Comparison of ENCODE assay signal across 1 cellular context in genomic region chr2:156423674-156424282, GRCh38.
TF ChIP-seq lines count a peak whose summit lies in the region.

No MANE protein-coding gene starts in this region.

TF ChIP-seq in HCT116, 20 proteins besides CTCF, POLR2A, EP300 and RAD21 (continued from another document):
- TF ChIP-seq SRF (IDR thresholded peaks at IDR 0.05; ENCODE audit: low read depth) (no peak), EGR1 (IDR thresholded peaks at IDR 0.05; ENCODE audit: low read depth) (no peak), ZBTB33 (IDR thresholded peaks at IDR 0.05; ENCODE audit: extremely low read depth, insufficient replicate concordance, low read length) (no peak), JUND (IDR thresholded peaks at IDR 0.05) (no peak), ATF3 (IDR thresholded peaks at IDR 0.05) (no peak), YY1 (IDR thresholded peaks at IDR 0.05; ENCODE audit: extremely low read depth, insufficient replicate concordance, low read depth, low read length) (no peak), TCF7L2 (IDR thresholded peaks at IDR 0.05; ENCODE audit: borderline replicate concordance, extremely low read depth, insufficient read depth, insufficient read length) (no peak), FOSL1 (IDR thresholded peaks at IDR 0.05; ENCODE audit: low read depth) (no peak), CBX3 (IDR thresholded peaks at IDR 0.05; ENCODE audit: low read depth) (no peak), CEBPB (IDR thresholded peaks at IDR 0.05; ENCODE audit: low read depth) (no peak)
- TF ChIP-seq, protein P1, sequence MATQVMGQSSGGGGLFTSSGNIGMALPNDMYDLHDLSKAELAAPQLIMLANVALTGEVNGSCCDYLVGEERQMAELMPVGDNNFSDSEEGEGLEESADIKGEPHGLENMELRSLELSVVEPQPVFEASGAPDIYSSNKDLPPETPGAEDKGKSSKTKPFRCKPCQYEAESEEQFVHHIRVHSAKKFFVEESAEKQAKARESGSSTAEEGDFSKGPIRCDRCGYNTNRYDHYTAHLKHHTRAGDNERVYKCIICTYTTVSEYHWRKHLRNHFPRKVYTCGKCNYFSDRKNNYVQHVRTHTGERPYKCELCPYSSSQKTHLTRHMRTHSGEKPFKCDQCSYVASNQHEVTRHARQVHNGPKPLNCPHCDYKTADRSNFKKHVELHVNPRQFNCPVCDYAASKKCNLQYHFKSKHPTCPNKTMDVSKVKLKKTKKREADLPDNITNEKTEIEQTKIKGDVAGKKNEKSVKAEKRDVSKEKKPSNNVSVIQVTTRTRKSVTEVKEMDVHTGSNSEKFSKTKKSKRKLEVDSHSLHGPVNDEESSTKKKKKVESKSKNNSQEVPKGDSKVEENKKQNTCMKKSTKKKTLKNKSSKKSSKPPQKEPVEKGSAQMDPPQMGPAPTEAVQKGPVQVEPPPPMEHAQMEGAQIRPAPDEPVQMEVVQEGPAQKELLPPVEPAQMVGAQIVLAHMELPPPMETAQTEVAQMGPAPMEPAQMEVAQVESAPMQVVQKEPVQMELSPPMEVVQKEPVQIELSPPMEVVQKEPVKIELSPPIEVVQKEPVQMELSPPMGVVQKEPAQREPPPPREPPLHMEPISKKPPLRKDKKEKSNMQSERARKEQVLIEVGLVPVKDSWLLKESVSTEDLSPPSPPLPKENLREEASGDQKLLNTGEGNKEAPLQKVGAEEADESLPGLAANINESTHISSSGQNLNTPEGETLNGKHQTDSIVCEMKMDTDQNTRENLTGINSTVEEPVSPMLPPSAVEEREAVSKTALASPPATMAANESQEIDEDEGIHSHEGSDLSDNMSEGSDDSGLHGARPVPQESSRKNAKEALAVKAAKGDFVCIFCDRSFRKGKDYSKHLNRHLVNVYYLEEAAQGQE (IDR thresholded peaks at IDR 0.05; ENCODE audit: low read depth), result no peak
